15 cellular contexts compared by ENCODE assay signal in the genomic region with DNA sequence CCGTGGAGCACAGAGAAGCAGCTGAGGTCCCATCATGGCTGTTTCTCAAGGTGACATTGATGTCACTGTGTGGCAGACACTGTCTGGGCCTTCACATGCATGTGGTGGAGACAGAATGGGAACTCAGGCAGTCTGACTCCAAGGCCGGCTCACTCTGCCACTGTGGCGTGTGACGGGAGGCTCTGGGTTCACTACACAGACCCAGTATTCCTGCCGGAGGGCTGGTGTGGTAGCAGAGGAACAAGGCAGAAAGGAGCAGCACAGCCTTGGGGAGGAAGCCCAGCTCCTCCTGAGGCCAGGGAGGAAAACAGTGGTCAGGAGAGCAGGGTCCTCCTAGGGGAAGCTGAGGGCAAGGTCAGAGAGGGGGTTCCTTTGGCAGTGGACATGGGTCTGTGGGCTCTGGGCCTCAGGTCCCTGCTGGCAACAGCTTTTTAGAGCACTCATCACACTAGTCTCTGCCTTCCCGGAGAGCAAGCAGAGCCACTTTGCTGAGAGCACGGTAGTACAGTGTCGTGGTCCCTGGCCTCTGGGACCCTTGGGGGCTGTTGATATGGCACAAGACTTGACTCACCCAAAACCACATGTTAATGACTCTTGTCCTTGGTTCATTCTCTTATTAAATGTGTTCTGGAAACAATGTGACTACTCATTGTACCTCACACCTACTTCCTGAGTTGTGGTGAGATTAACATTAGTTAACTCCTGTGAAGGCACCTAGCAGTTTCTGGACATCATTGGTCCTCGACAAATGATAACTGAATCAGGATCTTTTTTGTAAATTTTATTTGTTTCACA. TPM values are rescaled to one million over a fixed set of nuclear protein-coding genes. Genes with fewer than 3 reads are reported as not detected.
DNase-seq lines count a peak whose midpoint lies in the region; ATAC-seq and TF ChIP-seq lines count a peak whose summit lies in the region.
"Had no signal": no experiment of that assay in that cellular context is flagged by ENCODE, and none has a peak within 500 bp of the region (broad histone marks: within the 10 kb centered on the region; RNA-seq: fewer than 3 reads in every experiment).

No MANE protein-coding gene starts in this region.

- H3K4me1 ChIP-seq in KMS-11 (ENCODE audit: low read depth, poor library complexity, severe bottlenecking), result peaks cover 65% of the 10 kb centered on the region
- H3K4me1 ChIP-seq: prostate gland had no signal

- no peak overlapping the region for H2AFZ ChIP-seq in KMS-11 (ENCODE audit: low read depth)
- H2AFZ ChIP-seq: PC-9 had no signal

- peak overlapping the region; percentile 26; the same call in 1 of the 2 replicates for H3K27ac ChIP-seq in KMS-11
- H3K27ac ChIP-seq: PC-9, prostate gland, thyroid gland had no signal

- H4K20me1 ChIP-seq in KMS-11 (ENCODE audit: insufficient read depth), result no peaks in the 10 kb centered on the region

- peak overlapping the region; percentile 36 for H3K27ac Mint-ChIP-seq in T-helper 1 cell treated with Interleukin-12 subunit alpha and Interleukin-12 subunit beta and Interleukin-4 antibody, amounts not matched to agents 30 μg/mL and 1 μg/mL, for 36 hours
- no peak overlapping the region for H3K27ac Mint-ChIP-seq in activated naive CD8-positive, alpha-beta T cell treated with anti-CD3 and anti-CD28 coated beads, Interleukin-2, amount 10 ng/mL, durations not matched to agents 7 days and 5 days
- peak overlapping the region; percentile 84 for H3K27ac Mint-ChIP-seq in nephron progenitor cell
- H3K27ac Mint-ChIP-seq: activated T-helper 2 cell treated with anti-CD3 and anti-CD28 coated beads, Interferon-gamma antibody, Interleukin-2, Interleukin-4, amounts not matched to agents 10 μg/mL and 5 μg/mL and 100 μg/mL, durations not matched to agents 14 hours and 24 hours and 36 hours; effector memory CD8-positive, alpha-beta T cell had no signal

- no peaks in the 10 kb centered on the region for H3K9me3 Mint-ChIP-seq in T-helper 1 cell treated with Interleukin-12 subunit alpha and Interleukin-12 subunit beta and Interleukin-4 antibody, amounts not matched to agents 30 μg/mL and 1 μg/mL, for 36 hours
- no peaks in the 10 kb centered on the region for H3K9me3 Mint-ChIP-seq in activated naive CD8-positive, alpha-beta T cell treated with anti-CD3 and anti-CD28 coated beads, Interleukin-2, amount 10 ng/mL, durations not matched to agents 7 days and 5 days
- no peaks in the 10 kb centered on the region for H3K9me3 Mint-ChIP-seq in nephron progenitor cell
- H3K9me3 Mint-ChIP-seq: activated T-helper 2 cell treated with anti-CD3 and anti-CD28 coated beads, Interferon-gamma antibody, Interleukin-2, Interleukin-4, amounts not matched to agents 10 μg/mL and 5 μg/mL and 100 μg/mL, durations not matched to agents 14 hours and 24 hours and 36 hours; effector memory CD8-positive, alpha-beta T cell had no signal

- no peaks in the 10 kb centered on the region for H3K27me3 ChIP-seq in KMS-11 (ENCODE audit: insufficient read depth, low read depth)
- H3K27me3 ChIP-seq: thyroid gland had no signal

- no peak overlapping the region for H3K4me2 ChIP-seq in KMS-11
- H3K4me2 ChIP-seq: PC-9, smooth muscle cell had no signal

- no peak for DNase-seq in T-helper 1 cell
- DNase-seq in activated naive CD8-positive, alpha-beta T cell treated with anti-CD3 and anti-CD28 coated beads, Interleukin-2, amount 10 ng/mL, durations not matched to agents 7 days and 5 days, result no peak
- no peak for DNase-seq in nephron progenitor cell
- DNase-seq in SHP77 (lab: John Stamatoyannopoulos, UW), result no peak
- no peak for DNase-seq in epidermal melanocyte (ENCODE audit: insufficient read length, low spot score)
- no peak for DNase-seq in putamen (ENCODE audit: low spot score)
- DNase-seq: 8988T had no signal

- peak; percentile 26 for ATAC-seq in activated naive CD8-positive, alpha-beta T cell treated with anti-CD3 and anti-CD28 coated beads, Interleukin-2, amount 10 ng/mL, durations not matched to agents 7 days and 5 days (ENCODE audit: low read depth)

- peaks cover 18% of the 10 kb centered on the region for H3K36me3 Mint-ChIP-seq in T-helper 1 cell treated with Interleukin-12 subunit alpha and Interleukin-12 subunit beta and Interleukin-4 antibody, amounts not matched to agents 30 μg/mL and 1 μg/mL, for 36 hours (ENCODE audit: low read depth)
- H3K36me3 Mint-ChIP-seq in activated naive CD8-positive, alpha-beta T cell treated with anti-CD3 and anti-CD28 coated beads, Interleukin-2, amount 10 ng/mL, durations not matched to agents 7 days and 5 days, result peaks cover 12% of the 10 kb centered on the region
- H3K36me3 Mint-ChIP-seq in nephron progenitor cell (ENCODE audit: low read depth), result peaks cover 42% of the 10 kb centered on the region

- no peak for TF ChIP-seq CTCF in KMS-11 (conservative IDR thresholded peaks at IDR 0.05; ENCODE audit: low read depth, low read length)
- no peak for TF ChIP-seq CTCF in nephron progenitor cell (IDR thresholded peaks at IDR 0.05)

- H3K4me1 Mint-ChIP-seq in T-helper 1 cell treated with Interleukin-12 subunit alpha and Interleukin-12 subunit beta and Interleukin-4 antibody, amounts not matched to agents 30 μg/mL and 1 μg/mL, for 36 hours (ENCODE audit: low read depth), result peaks cover 10% of the 10 kb centered on the region
- H3K4me1 Mint-ChIP-seq in activated naive CD8-positive, alpha-beta T cell treated with anti-CD3 and anti-CD28 coated beads, Interleukin-2, amount 10 ng/mL, durations not matched to agents 7 days and 5 days, result peaks cover 13% of the 10 kb centered on the region
- no peaks in the 10 kb centered on the region for H3K4me1 Mint-ChIP-seq in nephron progenitor cell

- no peak overlapping the region for H3K4me3 Mint-ChIP-seq in T-helper 1 cell treated with Interleukin-12 subunit alpha and Interleukin-12 subunit beta and Interleukin-4 antibody, amounts not matched to agents 30 μg/mL and 1 μg/mL, for 36 hours
- no peak overlapping the region for H3K4me3 Mint-ChIP-seq in activated naive CD8-positive, alpha-beta T cell treated with anti-CD3 and anti-CD28 coated beads, Interleukin-2, amount 10 ng/mL, durations not matched to agents 7 days and 5 days
- H3K4me3 Mint-ChIP-seq in nephron progenitor cell, result no peak overlapping the region
- H3K4me3 Mint-ChIP-seq: effector memory CD8-positive, alpha-beta T cell had no signal

- POLR2A ChIA-PET in activated naive CD8-positive, alpha-beta T cell treated with anti-CD3 and anti-CD28 coated beads, Interleukin-2, amount 10 ng/mL, durations not matched to agents 7 days and 5 days (lab: Charles Lee), result no interaction called here

- no peaks in the 10 kb centered on the region for H3K79me2 ChIP-seq in KMS-11 (ENCODE audit: insufficient read depth, low read depth)

- no peaks in the 10 kb centered on the region for H3K36me3 ChIP-seq in KMS-11 (ENCODE audit: insufficient read depth)
- H3K36me3 ChIP-seq: prostate gland had no signal

- H3K4me3 ChIP-seq in KMS-11 (IDR thresholded peaks at IDR 0.05; ENCODE audit: insufficient read depth, low read depth, low read length), result no peak overlapping the region
- H3K4me3 ChIP-seq: PC-9, prostate gland, smooth muscle cell, thyroid gland had no signal

- H3K9ac ChIP-seq in KMS-11, result no peak overlapping the region

- H3K27me3 Mint-ChIP-seq in T-helper 1 cell treated with Interleukin-12 subunit alpha and Interleukin-12 subunit beta and Interleukin-4 antibody, amounts not matched to agents 30 μg/mL and 1 μg/mL, for 36 hours (ENCODE audit: low read depth), result no peaks in the 10 kb centered on the region
- H3K27me3 Mint-ChIP-seq in activated naive CD8-positive, alpha-beta T cell treated with anti-CD3 and anti-CD28 coated beads, Interleukin-2, amount 10 ng/mL, durations not matched to agents 7 days and 5 days, result no peaks in the 10 kb centered on the region
- H3K27me3 Mint-ChIP-seq in nephron progenitor cell (ENCODE audit: low read depth, poor library complexity), result no peaks in the 10 kb centered on the region
- H3K27me3 Mint-ChIP-seq: effector memory CD8-positive, alpha-beta T cell had no signal

RNA-seq across cellular contexts. Expression of gene DCAF4, which starts 21.3 kb away (rescaled TPM):
- total RNA-seq in activated naive CD8-positive, alpha-beta T cell treated with anti-CD3 and anti-CD28 coated beads, Interleukin-2, amount 10 ng/mL, durations not matched to agents 7 days and 5 days, result 10 to 100 TPM; 18.3 to 24.6 TPM

RNA-seq across cellular contexts. Expression of gene DPF3, which starts 53.7 kb away (rescaled TPM):
- 1 to 10 TPM; 3.8 to 4.1 TPM for total RNA-seq in activated naive CD8-positive, alpha-beta T cell treated with anti-CD3 and anti-CD28 coated beads, Interleukin-2, amount 10 ng/mL, durations not matched to agents 7 days and 5 days
- total RNA-seq: PC-9 had no signal
